30 cellular contexts compared by ENCODE assay signal in the genomic region with DNA sequence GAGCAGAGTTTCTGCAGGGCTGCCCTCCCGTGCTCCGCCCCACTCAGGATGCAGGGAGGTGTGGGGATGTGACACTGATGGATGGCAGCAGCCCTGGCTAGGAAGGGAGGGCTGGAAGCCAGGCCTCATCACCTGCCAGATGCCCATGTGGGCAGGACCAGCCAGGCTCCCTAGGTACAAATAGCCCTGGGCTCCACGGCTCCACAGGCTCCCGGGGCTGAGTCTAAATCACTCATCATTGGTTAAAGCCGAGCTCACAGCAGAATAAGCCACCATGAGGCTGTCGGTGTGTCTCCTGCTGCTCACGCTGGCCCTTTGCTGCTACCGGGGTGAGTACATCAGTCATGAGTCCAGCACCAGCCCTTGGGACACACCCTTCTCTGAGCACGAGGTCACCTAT. TPM values are rescaled to one million over a fixed set of nuclear protein-coding genes. Genes with fewer than 3 reads are reported as not detected.
"Had no signal": no experiment of that assay in that cellular context is flagged by ENCODE, and none has a peak within 500 bp of the region (broad histone marks: within the 10 kb centered on the region; RNA-seq: fewer than 3 reads in every experiment).

A gene with protein sequence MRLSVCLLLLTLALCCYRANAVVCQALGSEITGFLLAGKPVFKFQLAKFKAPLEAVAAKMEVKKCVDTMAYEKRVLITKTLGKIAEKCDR (plus strand): TSS at position 206 of the 400 bp plus-strand sequence. CDS start 69 bp downstream, at position 275.

- H3K9me3 Mint-ChIP-seq: mesothelial cell of epicardium; nephron; stimulated activated naive CD8-positive, alpha-beta T cell treated with anti-CD3 and anti-CD28 coated beads, Interleukin-15, Interleukin-2, amounts not matched to agents 100 ng/mL and 50 ng/mL, for 24 hours had no signal

- H3K4me1 Mint-ChIP-seq: mesothelial cell of epicardium; nephron; stimulated activated naive B cell treated with anti-CD40 and anti-IgM and Interleukin-4, amounts not matched to agents 10 μg/mL and 1 μg/mL and 100 μg/mL, for 72 hours had no signal

- H3K27ac Mint-ChIP-seq: mesothelial cell of epicardium; nephron; stimulated activated naive B cell treated with anti-CD40 and anti-IgM and Interleukin-4, amounts not matched to agents 10 μg/mL and 1 μg/mL and 100 μg/mL, for 72 hours; stimulated activated naive CD8-positive, alpha-beta T cell treated with anti-CD3 and anti-CD28 coated beads, Interleukin-15, Interleukin-2, amounts not matched to agents 100 ng/mL and 50 ng/mL, for 24 hours had no signal

- DNase-seq: dermis blood vessel endothelial cell; effector memory CD4-positive, alpha-beta T cell; erythroblast; esophagus squamous epithelium; foreskin melanocyte; glutamatergic neuron; heart right ventricle; hippocampal formation; left cardiac atrium; left lung; mesenchymal stem cell; naive thymus-derived CD4-positive, alpha-beta T cell; nucleus accumbens; right cardiac atrium; sigmoid colon; stimulated activated CD4-positive, alpha-beta T cell treated with anti-CD3 and anti-CD28 coated beads, Interleukin-4, amount 100 ng/mL, for 4 hours; stimulated activated naive B cell treated with anti-CD40 and anti-IgM and Interleukin-4, amounts not matched to agents 10 μg/mL and 1 μg/mL and 100 μg/mL, for 72 hours had no signal

- H3K36me3 Mint-ChIP-seq: mesothelial cell of epicardium had no signal

- H3K4me3 Mint-ChIP-seq: mesothelial cell of epicardium; naive thymus-derived CD4-positive, alpha-beta T cell; nephron; stimulated activated naive B cell treated with anti-CD40 and anti-IgM and Interleukin-4, amounts not matched to agents 10 μg/mL and 1 μg/mL and 100 μg/mL, for 72 hours; stimulated activated naive CD8-positive, alpha-beta T cell treated with anti-CD3 and anti-CD28 coated beads, Interleukin-15, Interleukin-2, amounts not matched to agents 100 ng/mL and 50 ng/mL, for 24 hours had no signal

RNA-seq across cellular contexts. Expression of the gene that starts here (rescaled TPM):
- total RNA-seq: dermis blood vessel endothelial cell; esophagus squamous epithelium; heart right ventricle; kidney epithelial cell; left cardiac atrium; left lung; lower leg skin; lung microvascular endothelial cell; mesothelial cell of epicardium; mucosa of gallbladder; naive thymus-derived CD4-positive, alpha-beta T cell; osteocyte; prostate gland; right cardiac atrium; sigmoid colon; skeletal muscle tissue; thoracic aorta; tibial nerve; upper lobe of left lung had no signal
